31 cellular contexts compared by ENCODE assay signal in the genomic region with DNA sequence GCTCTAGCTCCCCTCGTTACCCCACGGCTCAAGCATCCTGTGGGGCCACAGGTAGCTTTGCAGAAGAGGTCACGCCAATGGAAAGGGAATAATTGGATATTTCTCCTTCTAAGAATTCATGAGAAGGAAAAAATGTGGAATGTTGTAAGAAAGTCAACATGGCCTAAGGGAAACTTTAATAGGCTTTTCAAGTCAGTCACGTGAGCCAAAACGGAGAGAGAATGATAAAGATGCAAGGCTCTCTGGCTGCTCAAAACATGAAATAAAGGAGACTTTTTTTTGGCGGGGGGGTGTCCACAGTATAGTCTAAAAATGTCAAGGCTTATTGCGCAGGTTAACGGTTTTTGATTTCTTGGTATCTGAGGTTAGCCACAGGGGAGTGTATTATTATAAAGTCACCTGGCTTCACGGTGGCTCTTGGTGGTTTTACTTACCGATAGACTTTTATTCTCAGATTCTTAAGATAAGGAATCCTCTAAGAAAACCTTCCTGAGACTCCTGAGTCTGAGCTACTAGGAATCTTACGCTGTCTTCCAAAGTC.
"Had no signal": no experiment of that assay in that cellular context is flagged by ENCODE, and none has a peak within 500 bp of the region (broad histone marks: within the 10 kb centered on the region; RNA-seq: fewer than 3 reads in every experiment).

No MANE protein-coding gene starts in this region.

- H3K4me1 ChIP-seq: ascending aorta, colonic mucosa, gastrocnemius medialis, right lobe of liver had no signal

- H3K27ac ChIP-seq: ascending aorta, cardiac muscle cell, colonic mucosa, gastrocnemius medialis, hepatocyte, left ventricle myocardium inferior, neutrophil, right lobe of liver, VCaP had no signal

- H3K9me3 Mint-ChIP-seq: activated naive CD4-positive, alpha-beta T cell treated with anti-CD3 and anti-CD28 coated beads for 36 hours; activated naive CD8-positive, alpha-beta T cell treated with anti-CD3 and anti-CD28 coated beads for 36 hours; activated T-helper 1 cell treated with anti-CD3 and anti-CD28 coated beads, Interleukin-12 subunit alpha, Interleukin-12 subunit beta, Interleukin-2, Interleukin-4 antibody, amounts not matched to agents 30 ng/mL and 10 ng/mL and 1 ng/mL, durations not matched to agents 14 hours and 24 hours and 36 hours; brain; effector memory CD8-positive, alpha-beta T cell; nephron; stimulated activated naive CD8-positive, alpha-beta T cell treated with anti-CD3 and anti-CD28 coated beads, Interleukin-15, Interleukin-2, amounts not matched to agents 100 ng/mL and 50 ng/mL, for 24 hours had no signal

- H3K9me3 ChIP-seq: ascending aorta, colonic mucosa, gastrocnemius medialis, left ventricle myocardium inferior, mucosa of descending colon, neutrophil, right lobe of liver had no signal

- H3K4me1 Mint-ChIP-seq: nephron had no signal

- DNase-seq: activated CD4-positive, alpha-beta T cell treated with anti-CD3 and anti-CD28 coated beads for 4 hours; activated CD4-positive, alpha-beta T cell treated with anti-CD3 and anti-CD28 coated beads, Interleukin-2, amount 50 U/mL, for 48 hours; activated CD8-positive, alpha-beta memory T cell treated with anti-CD3 and anti-CD28 coated beads, Interleukin-2, amount 50 U/mL, for 4 hours; activated effector memory CD4-positive, alpha-beta T cell treated with anti-CD3 and anti-CD28 coated beads, Interleukin-2, amount 50 U/mL, for 16 hours; activated naive CD4-positive, alpha-beta T cell treated with anti-CD3 and anti-CD28 coated beads for 36 hours; activated naive CD8-positive, alpha-beta T cell treated with anti-CD3 and anti-CD28 coated beads for 36 hours; activated T-cell treated with anti-CD3 and anti-CD28 coated beads, Interleukin-2, amount 50 U/mL, for 1 hour; cerebellar nuclear complex; colonic mucosa; dorsolateral prefrontal cortex; effector memory CD8-positive, alpha-beta T cell; gastrocnemius medialis; glutamatergic neuron; islet precursor cell; left ventricle myocardium inferior; mesendoderm; mucosa of descending colon; right lobe of liver; stimulated activated CD4-positive, alpha-beta T cell treated with anti-CD3 and anti-CD28 coated beads, Interleukin-2, amount 100 ng/mL, for 48 hours; substantia nigra; T-helper 9 cell had no signal

- H3K4me3 ChIP-seq: ascending aorta, cardiac muscle cell, colonic mucosa, dorsolateral prefrontal cortex, gastrocnemius medialis, hepatocyte, left ventricle myocardium inferior, lung, mucosa of descending colon, right lobe of liver had no signal

- ATAC-seq: effector memory CD8-positive, alpha-beta T cell; gastrocnemius medialis; mucosa of descending colon; right lobe of liver had no signal

- H3K27me3 ChIP-seq: ascending aorta, cardiac muscle cell, colonic mucosa, dorsolateral prefrontal cortex, gastrocnemius medialis, hepatocyte, neutrophil, right lobe of liver had no signal

- H3K36me3 ChIP-seq: ascending aorta, cardiac muscle cell, colonic mucosa, gastrocnemius medialis, left ventricle myocardium inferior, neutrophil, right lobe of liver had no signal

- H3K36me3 Mint-ChIP-seq: activated naive CD8-positive, alpha-beta T cell treated with anti-CD3 and anti-CD28 coated beads for 36 hours had no signal

- H3K27ac Mint-ChIP-seq: activated naive CD4-positive, alpha-beta T cell treated with anti-CD3 and anti-CD28 coated beads for 36 hours; activated naive CD8-positive, alpha-beta T cell treated with anti-CD3 and anti-CD28 coated beads for 36 hours; activated T-helper 1 cell treated with anti-CD3 and anti-CD28 coated beads, Interleukin-12 subunit alpha, Interleukin-12 subunit beta, Interleukin-2, Interleukin-4 antibody, amounts not matched to agents 30 ng/mL and 10 ng/mL and 1 ng/mL, durations not matched to agents 14 hours and 24 hours and 36 hours; effector memory CD8-positive, alpha-beta T cell; nephron; stimulated activated naive CD8-positive, alpha-beta T cell treated with anti-CD3 and anti-CD28 coated beads, Interleukin-15, Interleukin-2, amounts not matched to agents 100 ng/mL and 50 ng/mL, for 24 hours had no signal

- H3K4me3 Mint-ChIP-seq: activated naive CD4-positive, alpha-beta T cell treated with anti-CD3 and anti-CD28 coated beads for 36 hours; activated naive CD8-positive, alpha-beta T cell treated with anti-CD3 and anti-CD28 coated beads for 36 hours; activated T-helper 1 cell treated with anti-CD3 and anti-CD28 coated beads, Interleukin-12 subunit alpha, Interleukin-12 subunit beta, Interleukin-2, Interleukin-4 antibody, amounts not matched to agents 30 ng/mL and 10 ng/mL and 1 ng/mL, durations not matched to agents 14 hours and 24 hours and 36 hours; brain; effector memory CD8-positive, alpha-beta T cell; nephron; stimulated activated naive CD8-positive, alpha-beta T cell treated with anti-CD3 and anti-CD28 coated beads, Interleukin-15, Interleukin-2, amounts not matched to agents 100 ng/mL and 50 ng/mL, for 24 hours had no signal
